ENCODE assay signal across 8 cellular contexts in genomic region chr6:27831434-27832081, GRCh38.
DNase-seq lines count a peak whose midpoint lies in the region; ATAC-seq and TF ChIP-seq lines count a peak whose summit lies in the region.
"Not testable (repeated sequence)": the region's sequence is repeated elsewhere in the genome, so short reads cannot be mapped to it uniquely, and the experiment has no call there.

No MANE protein-coding gene starts in this region.

- H3K9me3 Mint-ChIP-seq in activated CD4-positive, alpha-beta T cell treated with anti-CD3 and anti-CD28 coated beads, Interleukin-2, amount 10 ng/mL, durations not matched to agents 24 days and 14 days; dendritic cell treated with granulocyte-macrophage colony-stimulating factor and Interleukin-4, amounts not matched to agents 40 ng/mL and 50 ng/mL, for 4 days: not testable (repeated sequence)

- not testable (repeated sequence) for H3K27me3 ChIP-seq in right lobe of liver

- peaks cover 42% of the 10 kb centered on the region for H3K4me1 Mint-ChIP-seq in activated CD4-positive, alpha-beta T cell treated with anti-CD3 and anti-CD28 coated beads, Interleukin-2, amount 10 ng/mL, durations not matched to agents 24 days and 14 days
- peaks cover 14% of the 10 kb centered on the region for H3K4me1 Mint-ChIP-seq in dendritic cell treated with granulocyte-macrophage colony-stimulating factor and Interleukin-4, amounts not matched to agents 40 ng/mL and 50 ng/mL, for 4 days (ENCODE audit: low read depth)

- peak overlapping the region; percentile 94 for H3K27ac Mint-ChIP-seq in activated CD4-positive, alpha-beta T cell treated with anti-CD3 and anti-CD28 coated beads, Interleukin-2, amount 10 ng/mL, durations not matched to agents 24 days and 14 days
- peak overlapping the region; percentile 89 for H3K27ac Mint-ChIP-seq in dendritic cell treated with granulocyte-macrophage colony-stimulating factor and Interleukin-4, amounts not matched to agents 40 ng/mL and 50 ng/mL, for 4 days

- WGBS in right lobe of liver (ENCODE audit: insufficient coverage, low coverage, low lambda C conversion rate, missing lambda C conversion rate): 5% methylated on average over 19 of the region's 26 CpGs

- peaks cover 0 to 27% (median 2%) of the 10 kb centered on the region in 4 donors for H3K4me1 ChIP-seq in right lobe of liver

- peak overlapping the region; percentile 47 to 72 (median 58) for H3K4me3 ChIP-seq in right lobe of liver

- intact Hi-C loops in activated CD4-positive, alpha-beta T cell treated with anti-CD3 and anti-CD28 coated beads, Interleukin-2, amount 10 ng/mL, durations not matched to agents 24 days and 14 days (cut with micrococcal nuclease): loop anchor here (10.0 kb wide), 2 partner anchors 1707 to 1807 kb away; a partner anchor contains a TSS
- intact Hi-C loops in dendritic cell treated with granulocyte-macrophage colony-stimulating factor and Interleukin-4, amounts not matched to agents 40 ng/mL and 50 ng/mL, for 4 days (cut with micrococcal nuclease); right lobe of liver (cut with DNase I): not testable (repeated sequence)

- ATAC-seq in GM21367 (IDR thresholded peaks at IDR 0.05; ENCODE audit: unreplicated experiment): peak; percentile 72
- ATAC-seq in HG03460 (IDR thresholded peaks at IDR 0.05; ENCODE audit: unreplicated experiment): peak; percentile 74
- ATAC-seq in right lobe of liver: peak; percentile 92 to 96 (median 93)

- H3K27me3 Mint-ChIP-seq in activated CD4-positive, alpha-beta T cell treated with anti-CD3 and anti-CD28 coated beads, Interleukin-2, amount 10 ng/mL, durations not matched to agents 24 days and 14 days; dendritic cell treated with granulocyte-macrophage colony-stimulating factor and Interleukin-4, amounts not matched to agents 40 ng/mL and 50 ng/mL, for 4 days: not testable (repeated sequence)

- H3K27ac ChIP-seq in right lobe of liver: peak overlapping the region; percentile 25 to 78 (median 32)

- peak; percentile 53 for TF ChIP-seq POLR2A in right lobe of liver (IDR thresholded peaks at IDR 0.05)

- H3K36me3 Mint-ChIP-seq in activated CD4-positive, alpha-beta T cell treated with anti-CD3 and anti-CD28 coated beads, Interleukin-2, amount 10 ng/mL, durations not matched to agents 24 days and 14 days (ENCODE audit: low read depth): not testable (repeated sequence)
- H3K36me3 Mint-ChIP-seq in dendritic cell treated with granulocyte-macrophage colony-stimulating factor and Interleukin-4, amounts not matched to agents 40 ng/mL and 50 ng/mL, for 4 days (ENCODE audit: low read depth): peaks cover 12% of the 10 kb centered on the region

- H3K4me3 Mint-ChIP-seq in activated CD4-positive, alpha-beta T cell treated with anti-CD3 and anti-CD28 coated beads, Interleukin-2, amount 10 ng/mL, durations not matched to agents 24 days and 14 days: peak overlapping the region; percentile 91
- peak overlapping the region; percentile 79 for H3K4me3 Mint-ChIP-seq in dendritic cell treated with granulocyte-macrophage colony-stimulating factor and Interleukin-4, amounts not matched to agents 40 ng/mL and 50 ng/mL, for 4 days

- TF ChIP-seq CTCF in right lobe of liver (IDR thresholded peaks at IDR 0.05): not testable (repeated sequence)

- DNase-seq in COR-L47 (lab: John Stamatoyannopoulos, UW) (peak; percentile 74), NCI-H748 treated with DMSO at 0.1 percent for 48 hours (lab: John Stamatoyannopoulos, UW) (peak; percentile 76), right lobe of liver (peak; percentile 74 to 86 (median 84))
- peak; percentile 94 for DNase-seq in activated CD4-positive, alpha-beta T cell treated with anti-CD3 and anti-CD28 coated beads, Interleukin-2, amount 10 ng/mL, durations not matched to agents 24 days and 14 days
- peak; percentile 69 for DNase-seq in stimulated activated CD4-positive, alpha-beta T cell treated with anti-CD3 and anti-CD28 coated beads, Interleukin-2, amount 100 ng/mL, for 4 hours (ENCODE audit: low read depth)

- H3K36me3 ChIP-seq in right lobe of liver: not testable (repeated sequence)

- not testable (repeated sequence) for H3K9me3 ChIP-seq in right lobe of liver

Comparison
In these comparisons a context has a peak if more than half of its experiments do, and no peak if none do; other contexts are left out.
1. Peak in every context shown above with its lines: DNase-seq, ATAC-seq, H3K4me3 ChIP-seq and H3K27ac ChIP-seq.